ENCODE assay signal across 20 cellular contexts in genomic region chr9:77832647-77833046, GRCh38.
A peak's percentile ranks its signal among the peaks of the same experiment; 100 is the strongest.
DNase-seq lines count a peak whose midpoint lies in the region; ATAC-seq and TF ChIP-seq lines count a peak whose summit lies in the region.
"Had no signal": no experiment of that assay in that cellular context is flagged by ENCODE, and none has a peak within 500 bp of the region (broad histone marks: within the 10 kb centered on the region; RNA-seq: fewer than 3 reads in every experiment).

No MANE protein-coding gene starts in this region.

- no peak overlapping the region for H2BK120ac ChIP-seq in mesenchymal stem cell (ENCODE audit: low read depth, low read length)

- H3K27ac ChIP-seq in heart left ventricle: peak overlapping the region in 1 of 12 donors; percentile 25
- no peak overlapping the region for H3K27ac ChIP-seq in left ventricle myocardium inferior (replicated peaks)
- peak overlapping the region; percentile 22 for H3K27ac ChIP-seq in vagina
- no peak overlapping the region for H3K27ac ChIP-seq in mesenchymal stem cell (ENCODE audit: low read length, poor library complexity, severe bottlenecking)

- no peak overlapping the region for H2BK5ac ChIP-seq in mesenchymal stem cell (ENCODE audit: low read depth, low read length, poor library complexity, severe bottlenecking)

- no peak overlapping the region for H3K4ac ChIP-seq in mesenchymal stem cell (ENCODE audit: low read depth in 1 of 2, low read length in 2 of 2)

- H3K18ac ChIP-seq in mesenchymal stem cell (ENCODE audit: low read depth in 1 of 2, low read length in 2 of 2): no peak overlapping the region

- H3K36me3 Mint-ChIP-seq in nephron (ENCODE audit: low read depth): peaks cover 3% of the 10 kb centered on the region
- H3K36me3 Mint-ChIP-seq: CD8-positive, alpha-beta memory T cell had no signal

- H2AK5ac ChIP-seq in mesenchymal stem cell (ENCODE audit: low read length, severe bottlenecking): no peak overlapping the region

- TF ChIP-seq CTCF in heart left ventricle (IDR thresholded peaks at IDR 0.05): no peak
- TF ChIP-seq CTCF in left ventricle myocardium inferior (IDR thresholded peaks at IDR 0.05; ENCODE audit: borderline replicate concordance): no peak
- TF ChIP-seq CTCF in nephron (IDR thresholded peaks at IDR 0.05; ENCODE audit: unreplicated experiment in 3 of 3): no peak
- no peak for TF ChIP-seq CTCF in vagina (IDR thresholded peaks at IDR 0.05)
- no peak for TF ChIP-seq CTCF in lower leg skin (IDR thresholded peaks at IDR 0.05)

- H3K36me3 ChIP-seq in heart left ventricle (no peaks in the 10 kb centered on the region), left ventricle myocardium inferior (no peaks in the 10 kb centered on the region), vagina (no peaks in the 10 kb centered on the region), mesenchymal stem cell (ENCODE audit: control insufficient read depth in 1 of 2, insufficient read depth in 2 of 2, low read depth in 1 of 2, low read length in 2 of 2) (no peaks in the 10 kb centered on the region)
- H3K36me3 ChIP-seq: BE2C had no signal

- no peak overlapping the region for H3K4me2 ChIP-seq in mesenchymal stem cell (ENCODE audit: low read length, poor library complexity, severe bottlenecking)
- H3K4me2 ChIP-seq: GM23338 had no signal

- no peak overlapping the region for H2AFZ ChIP-seq in mesenchymal stem cell (ENCODE audit: low read depth, low read length)
- H2AFZ ChIP-seq: GM23338 had no signal

- no peak overlapping the region for H3K9ac ChIP-seq in mesenchymal stem cell (ENCODE audit: low read length)

- H3K27me3 Mint-ChIP-seq in nephron (ENCODE audit: low read depth): no peaks in the 10 kb centered on the region
- H3K27me3 Mint-ChIP-seq: CD4-positive, CD25-positive, alpha-beta regulatory T cell; CD8-positive, alpha-beta memory T cell had no signal

- H3K4me1 ChIP-seq in heart left ventricle (peaks cover 0 to 47% (median 6%) of the 10 kb centered on the region in 12 donors), left ventricle myocardium inferior (peaks cover 31% of the 10 kb centered on the region), vagina (peaks cover 14% of the 10 kb centered on the region), mesenchymal stem cell (ENCODE audit: control insufficient read depth, insufficient read depth, low read depth, low read length) (peaks cover 1% of the 10 kb centered on the region)
- H3K4me1 ChIP-seq: BE2C had no signal

- H3K4me3 Mint-ChIP-seq in nephron: no peak overlapping the region
- H3K4me3 Mint-ChIP-seq: CD4-positive, CD25-positive, alpha-beta regulatory T cell; CD8-positive, alpha-beta memory T cell; GM23338 had no signal

- peaks cover 31% of the 10 kb centered on the region for H3K79me1 ChIP-seq in mesenchymal stem cell (replicated peaks; ENCODE audit: low read length, poor library complexity, severe bottlenecking)

- peak overlapping the region in 1 of 2 experiments; percentile 15 for H3K14ac ChIP-seq in mesenchymal stem cell (ENCODE audit: low read length in 2 of 2)

- H3K23ac ChIP-seq in mesenchymal stem cell (ENCODE audit: low read length in 2 of 2): no peak overlapping the region

- TF ChIP-seq POLR2A in heart left ventricle (IDR thresholded peaks at IDR 0.05) (no peak), vagina (IDR thresholded peaks at IDR 0.05) (no peak), lower leg skin (IDR thresholded peaks at IDR 0.05) (no peak)

- intact Hi-C loops in heart left ventricle (cut with DNase I) (loop anchor here in 1 of 10 donors (10.0 kb wide), 1 partner anchor 398 kb away; no protein-coding TSS in a partner anchor), left ventricle myocardium inferior (cut with micrococcal nuclease) (no loop called here), vagina (cut with DNase I) (no loop called here), lower leg skin (cut with DNase I; ENCODE audit: low total_unique reads) (no loop called here)

- WGBS in heart left ventricle, 4 donors: 83 to 88% (median 87%) methylated on average over 9 of the region's 9 CpGs
- WGBS in mesenchymal stem cell: 95% methylated on average over 8 of the region's 9 CpGs
- 94 to 96% methylated on average over 9 of the region's 9 CpGs for WGBS in lower leg skin, 2 donors

- H2BK15ac ChIP-seq in mesenchymal stem cell (ENCODE audit: low read depth, poor library complexity, severe bottlenecking): no peak overlapping the region

- no peak overlapping the region for H4K8ac ChIP-seq in mesenchymal stem cell (ENCODE audit: low read length)

- H3K9me3 ChIP-seq in heart left ventricle: no peaks in the 10 kb centered on the region
- no peaks in the 10 kb centered on the region for H3K9me3 ChIP-seq in left ventricle myocardium inferior (replicated peaks)
- H3K9me3 ChIP-seq in vagina: no peaks in the 10 kb centered on the region
- H3K9me3 ChIP-seq in mesenchymal stem cell (ENCODE audit: control insufficient read depth, low read length): no peaks in the 10 kb centered on the region
- H3K9me3 ChIP-seq: BE2C had no signal

- no peak overlapping the region for H2BK12ac ChIP-seq in mesenchymal stem cell (ENCODE audit: low read length in 2 of 2)

- peak overlapping the region in 2 of 3 experiments; percentile 26 to 37 for H3K27ac Mint-ChIP-seq in nephron
- H3K27ac Mint-ChIP-seq: GM23338 had no signal

- H3K4me1 Mint-ChIP-seq in nephron: peaks cover 43% of the 10 kb centered on the region
- H3K4me1 Mint-ChIP-seq: GM23338 had no signal

- H3K9me3 Mint-ChIP-seq in nephron: no peaks in the 10 kb centered on the region
- H3K9me3 Mint-ChIP-seq: CD8-positive, alpha-beta memory T cell; GM23338 had no signal

- peak; percentile 43 to 85 (median 68) for ATAC-seq in heart left ventricle
- ATAC-seq: GM12878, GM23338 had no signal

- peak in 3 of 5 donors; percentile 29 to 47 (median 43) for DNase-seq in heart left ventricle
- peak; percentile 29 for DNase-seq in left ventricle myocardium inferior
- no peak for DNase-seq in vagina (ENCODE audit: extremely low spot score in 2 of 2)
- no peak for DNase-seq in mesenchymal stem cell
- DNase-seq in lower leg skin (ENCODE audit: low spot score in 2 of 2): no peak
- DNase-seq in NCI-H345 treated with DMSO at 0.1 percent for 48 hours (lab: John Stamatoyannopoulos, UW; ENCODE audit: unreplicated experiment): no peak
- DNase-seq: ACHN; BE2C; C1 segment of cervical spinal cord; CD4-positive, CD25-positive, alpha-beta regulatory T cell; CD8-positive, alpha-beta memory T cell; COR-L47; DMS 273 treated with DMSO at 0.1 percent for 48 hours; DMS53; DND-41; EL; HCEC 1CT had no signal

- H4K91ac ChIP-seq in mesenchymal stem cell (ENCODE audit: low read length): no peak overlapping the region

- H3K4me3 ChIP-seq in heart left ventricle: no peak overlapping the region
- no peak overlapping the region for H3K4me3 ChIP-seq in left ventricle myocardium inferior
- no peak overlapping the region for H3K4me3 ChIP-seq in vagina
- no peak overlapping the region for H3K4me3 ChIP-seq in mesenchymal stem cell (ENCODE audit: insufficient read depth in 1 of 2, low read depth in 1 of 2, low read length in 2 of 2)
- no peak overlapping the region for H3K4me3 ChIP-seq in lower leg skin (ENCODE audit: low read depth, poor library complexity, severe bottlenecking)
- H3K4me3 ChIP-seq: GM12878, GM23338 had no signal

- H3K27me3 ChIP-seq in heart left ventricle (no peaks in the 10 kb centered on the region), left ventricle myocardium inferior (ENCODE audit: low read depth) (no peaks in the 10 kb centered on the region), vagina (no peaks in the 10 kb centered on the region), mesenchymal stem cell (ENCODE audit: control insufficient read depth in 1 of 2, insufficient read depth in 1 of 2, low read length in 2 of 2) (no peaks in the 10 kb centered on the region)
- H3K27me3 ChIP-seq: BE2C had no signal

Comparison
In these comparisons a context has a peak if more than half of its experiments do, and no peak if none do; other contexts are left out.
1. DNase-seq: peak in heart left ventricle (3 of 5) and left ventricle myocardium inferior (single experiment); none in vagina (0 of 2), mesenchymal stem cell (single experiment), lower leg skin (0 of 2) and NCI-H345 treated with DMSO at 0.1 percent for 48 hours (single experiment).